In the genomic region with DNA sequence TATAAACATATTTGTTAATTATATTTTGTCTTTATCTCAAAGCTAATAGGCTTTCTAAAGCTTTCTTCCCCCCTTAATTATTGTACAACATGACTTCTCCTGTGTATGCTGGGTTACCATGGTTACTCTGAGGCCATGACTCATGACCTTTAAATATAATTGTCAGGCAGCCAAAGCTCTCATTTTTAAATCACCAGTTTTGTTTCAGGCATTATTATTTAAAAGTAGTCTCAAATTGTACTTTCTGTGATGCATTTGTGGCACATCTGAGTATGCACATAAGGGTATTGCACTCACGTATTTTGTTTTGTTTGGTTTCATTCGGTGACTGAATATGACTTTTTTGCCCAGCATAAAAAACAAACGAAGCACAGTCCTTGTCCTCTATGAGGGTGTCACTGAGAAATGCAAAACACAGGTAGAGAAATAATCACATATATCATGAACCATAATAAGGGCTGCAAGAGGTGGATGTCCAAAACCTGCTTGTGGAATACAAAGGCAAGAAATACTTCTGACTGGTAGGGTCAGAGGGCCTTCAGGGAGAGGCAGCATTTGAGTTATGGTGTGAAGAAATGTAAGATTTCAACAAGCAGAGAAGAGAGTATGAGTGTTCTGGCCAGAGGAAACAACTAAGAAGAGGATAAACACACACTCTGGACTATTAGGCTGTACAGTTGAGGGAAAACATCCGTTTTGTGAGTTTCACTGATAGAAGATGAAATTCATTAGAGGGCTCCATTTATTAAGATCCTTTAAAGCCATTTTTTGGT, we compare ENCODE assay signal across 1 cellular context.
TF ChIP-seq lines count a peak whose summit lies in the region.

No MANE protein-coding gene starts in this region.

TF ChIP-seq in H1, 55 proteins besides CTCF, POLR2A, EP300 and RAD21:
- TF ChIP-seq BACH1 (IDR thresholded peaks at IDR 0.05; ENCODE audit: low read length) (peak; percentile 69; the same call in 1 of the 2 replicates), TAF1 (IDR thresholded peaks at IDR 0.05; ENCODE audit: low read depth, low read length) (no peak), POU5F1 (IDR thresholded peaks at IDR 0.05; ENCODE audit: low read depth, low read length) (no peak), CHD1 (IDR thresholded peaks at IDR 0.05; ENCODE audit: low read depth, low read length) (no peak), RBBP5 (IDR thresholded peaks at IDR 0.05; ENCODE audit: borderline replicate concordance, low read depth, low read length) (no peak), SIN3A (conservative IDR thresholded peaks at IDR 0.05 in 1 of 2, IDR thresholded peaks at IDR 0.05 in 1 of 2; ENCODE audit: low read depth in 1 of 2, low read length in 2 of 2) (no peak), MAFK (IDR thresholded peaks at IDR 0.05; ENCODE audit: low read depth, low read length) (no peak)
